1 cellular context compared by ENCODE assay signal in the genomic region with DNA sequence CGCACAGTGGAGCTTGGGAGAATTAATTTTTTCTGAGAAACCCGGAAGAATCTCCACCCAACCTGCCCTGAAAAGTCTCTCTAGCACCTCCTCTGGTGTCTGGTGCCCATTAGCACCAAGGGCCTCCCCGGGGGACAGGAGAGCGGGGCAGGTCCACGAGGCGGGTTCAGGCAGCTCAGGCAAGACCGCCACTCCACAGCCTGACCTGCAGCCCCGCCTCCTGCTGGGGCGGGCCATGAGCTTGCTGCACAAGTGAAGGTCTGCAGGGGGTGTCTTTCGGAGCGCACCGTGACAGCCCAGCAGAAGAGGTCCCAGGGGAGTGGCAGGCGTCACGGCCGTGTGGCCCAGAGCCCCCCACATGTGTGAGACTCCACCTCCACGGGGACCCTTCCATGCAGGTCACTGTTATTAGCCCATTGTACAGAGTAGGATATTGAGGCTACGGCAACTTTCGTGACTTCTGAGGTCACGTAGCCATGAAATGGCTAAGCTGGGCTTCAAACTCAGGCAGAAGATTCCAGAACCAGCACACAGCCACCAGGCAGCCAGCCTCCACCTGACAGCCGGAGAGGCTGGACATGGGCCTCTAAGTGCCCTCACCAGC.
TF ChIP-seq lines count a peak whose summit lies in the region.

No MANE protein-coding gene starts in this region.

TF ChIP-seq in GM12878, 131 proteins besides CTCF, POLR2A, EP300 and RAD21:
- no peak for TF ChIP-seq SMAD1 (IDR thresholded peaks at IDR 0.05; ENCODE audit: low read depth, partially characterized antibody)
- TF ChIP-seq, protein P1, sequence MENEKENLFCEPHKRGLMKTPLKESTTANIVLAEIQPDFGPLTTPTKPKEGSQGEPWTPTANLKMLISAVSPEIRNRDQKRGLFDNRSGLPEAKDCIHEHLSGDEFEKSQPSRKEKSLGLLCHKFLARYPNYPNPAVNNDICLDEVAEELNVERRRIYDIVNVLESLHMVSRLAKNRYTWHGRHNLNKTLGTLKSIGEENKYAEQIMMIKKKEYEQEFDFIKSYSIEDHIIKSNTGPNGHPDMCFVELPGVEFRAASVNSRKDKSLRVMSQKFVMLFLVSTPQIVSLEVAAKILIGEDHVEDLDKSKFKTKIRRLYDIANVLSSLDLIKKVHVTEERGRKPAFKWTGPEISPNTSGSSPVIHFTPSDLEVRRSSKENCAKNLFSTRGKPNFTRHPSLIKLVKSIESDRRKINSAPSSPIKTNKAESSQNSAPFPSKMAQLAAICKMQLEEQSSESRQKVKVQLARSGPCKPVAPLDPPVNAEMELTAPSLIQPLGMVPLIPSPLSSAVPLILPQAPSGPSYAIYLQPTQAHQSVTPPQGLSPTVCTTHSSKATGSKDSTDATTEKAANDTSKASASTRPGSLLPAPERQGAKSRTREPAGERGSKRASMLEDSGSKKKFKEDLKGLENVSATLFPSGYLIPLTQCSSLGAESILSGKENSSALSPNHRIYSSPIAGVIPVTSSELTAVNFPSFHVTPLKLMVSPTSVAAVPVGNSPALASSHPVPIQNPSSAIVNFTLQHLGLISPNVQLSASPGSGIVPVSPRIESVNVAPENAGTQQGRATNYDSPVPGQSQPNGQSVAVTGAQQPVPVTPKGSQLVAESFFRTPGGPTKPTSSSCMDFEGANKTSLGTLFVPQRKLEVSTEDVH (IDR thresholded peaks at IDR 0.05; ENCODE audit: low read depth, partially characterized antibody): no peak
- TF ChIP-seq, protein P2, sequence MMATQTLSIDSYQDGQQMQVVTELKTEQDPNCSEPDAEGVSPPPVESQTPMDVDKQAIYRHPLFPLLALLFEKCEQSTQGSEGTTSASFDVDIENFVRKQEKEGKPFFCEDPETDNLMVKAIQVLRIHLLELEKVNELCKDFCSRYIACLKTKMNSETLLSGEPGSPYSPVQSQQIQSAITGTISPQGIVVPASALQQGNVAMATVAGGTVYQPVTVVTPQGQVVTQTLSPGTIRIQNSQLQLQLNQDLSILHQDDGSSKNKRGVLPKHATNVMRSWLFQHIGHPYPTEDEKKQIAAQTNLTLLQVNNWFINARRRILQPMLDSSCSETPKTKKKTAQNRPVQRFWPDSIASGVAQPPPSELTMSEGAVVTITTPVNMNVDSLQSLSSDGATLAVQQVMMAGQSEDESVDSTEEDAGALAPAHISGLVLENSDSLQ (IDR thresholded peaks at IDR 0.05): no peak
- TF ChIP-seq RELA (IDR thresholded peaks at IDR 0.05; ENCODE audit: borderline replicate concordance, partially characterized antibody): no peak
- TF ChIP-seq CREM (IDR thresholded peaks at IDR 0.05; ENCODE audit: low read depth): no peak
- no peak for TF ChIP-seq IRF4 (IDR thresholded peaks at IDR 0.05; ENCODE audit: low read depth, low read length)
- TF ChIP-seq, protein P3, sequence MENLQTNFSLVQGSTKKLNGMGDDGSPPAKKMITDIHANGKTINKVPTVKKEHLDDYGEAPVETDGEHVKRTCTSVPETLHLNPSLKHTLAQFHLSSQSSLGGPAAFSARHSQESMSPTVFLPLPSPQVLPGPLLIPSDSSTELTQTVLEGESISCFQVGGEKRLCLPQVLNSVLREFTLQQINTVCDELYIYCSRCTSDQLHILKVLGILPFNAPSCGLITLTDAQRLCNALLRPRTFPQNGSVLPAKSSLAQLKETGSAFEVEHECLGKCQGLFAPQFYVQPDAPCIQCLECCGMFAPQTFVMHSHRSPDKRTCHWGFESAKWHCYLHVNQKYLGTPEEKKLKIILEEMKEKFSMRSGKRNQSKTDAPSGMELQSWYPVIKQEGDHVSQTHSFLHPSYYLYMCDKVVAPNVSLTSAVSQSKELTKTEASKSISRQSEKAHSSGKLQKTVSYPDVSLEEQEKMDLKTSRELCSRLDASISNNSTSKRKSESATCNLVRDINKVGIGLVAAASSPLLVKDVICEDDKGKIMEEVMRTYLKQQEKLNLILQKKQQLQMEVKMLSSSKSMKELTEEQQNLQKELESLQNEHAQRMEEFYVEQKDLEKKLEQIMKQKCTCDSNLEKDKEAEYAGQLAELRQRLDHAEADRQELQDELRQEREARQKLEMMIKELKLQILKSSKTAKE (IDR thresholded peaks at IDR 0.05; ENCODE audit: low read depth, poor library complexity, severe bottlenecking): no peak
- TF ChIP-seq, protein P4, sequence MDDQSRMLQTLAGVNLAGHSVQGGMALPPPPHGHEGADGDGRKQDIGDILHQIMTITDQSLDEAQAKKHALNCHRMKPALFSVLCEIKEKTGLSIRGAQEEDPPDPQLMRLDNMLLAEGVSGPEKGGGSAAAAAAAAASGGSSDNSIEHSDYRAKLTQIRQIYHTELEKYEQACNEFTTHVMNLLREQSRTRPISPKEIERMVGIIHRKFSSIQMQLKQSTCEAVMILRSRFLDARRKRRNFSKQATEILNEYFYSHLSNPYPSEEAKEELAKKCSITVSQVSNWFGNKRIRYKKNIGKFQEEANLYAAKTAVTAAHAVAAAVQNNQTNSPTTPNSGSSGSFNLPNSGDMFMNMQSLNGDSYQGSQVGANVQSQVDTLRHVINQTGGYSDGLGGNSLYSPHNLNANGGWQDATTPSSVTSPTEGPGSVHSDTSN (IDR thresholded peaks at IDR 0.05; ENCODE audit: insufficient replicate concordance, low read depth, low read length): no peak
- TF ChIP-seq FOXK2 (IDR thresholded peaks at IDR 0.05): no peak
- no peak for TF ChIP-seq CBFB (IDR thresholded peaks at IDR 0.05; ENCODE audit: low read depth)
- TF ChIP-seq PML (IDR thresholded peaks at IDR 0.05; ENCODE audit: low read length): no peak
- TF ChIP-seq, protein P5, sequence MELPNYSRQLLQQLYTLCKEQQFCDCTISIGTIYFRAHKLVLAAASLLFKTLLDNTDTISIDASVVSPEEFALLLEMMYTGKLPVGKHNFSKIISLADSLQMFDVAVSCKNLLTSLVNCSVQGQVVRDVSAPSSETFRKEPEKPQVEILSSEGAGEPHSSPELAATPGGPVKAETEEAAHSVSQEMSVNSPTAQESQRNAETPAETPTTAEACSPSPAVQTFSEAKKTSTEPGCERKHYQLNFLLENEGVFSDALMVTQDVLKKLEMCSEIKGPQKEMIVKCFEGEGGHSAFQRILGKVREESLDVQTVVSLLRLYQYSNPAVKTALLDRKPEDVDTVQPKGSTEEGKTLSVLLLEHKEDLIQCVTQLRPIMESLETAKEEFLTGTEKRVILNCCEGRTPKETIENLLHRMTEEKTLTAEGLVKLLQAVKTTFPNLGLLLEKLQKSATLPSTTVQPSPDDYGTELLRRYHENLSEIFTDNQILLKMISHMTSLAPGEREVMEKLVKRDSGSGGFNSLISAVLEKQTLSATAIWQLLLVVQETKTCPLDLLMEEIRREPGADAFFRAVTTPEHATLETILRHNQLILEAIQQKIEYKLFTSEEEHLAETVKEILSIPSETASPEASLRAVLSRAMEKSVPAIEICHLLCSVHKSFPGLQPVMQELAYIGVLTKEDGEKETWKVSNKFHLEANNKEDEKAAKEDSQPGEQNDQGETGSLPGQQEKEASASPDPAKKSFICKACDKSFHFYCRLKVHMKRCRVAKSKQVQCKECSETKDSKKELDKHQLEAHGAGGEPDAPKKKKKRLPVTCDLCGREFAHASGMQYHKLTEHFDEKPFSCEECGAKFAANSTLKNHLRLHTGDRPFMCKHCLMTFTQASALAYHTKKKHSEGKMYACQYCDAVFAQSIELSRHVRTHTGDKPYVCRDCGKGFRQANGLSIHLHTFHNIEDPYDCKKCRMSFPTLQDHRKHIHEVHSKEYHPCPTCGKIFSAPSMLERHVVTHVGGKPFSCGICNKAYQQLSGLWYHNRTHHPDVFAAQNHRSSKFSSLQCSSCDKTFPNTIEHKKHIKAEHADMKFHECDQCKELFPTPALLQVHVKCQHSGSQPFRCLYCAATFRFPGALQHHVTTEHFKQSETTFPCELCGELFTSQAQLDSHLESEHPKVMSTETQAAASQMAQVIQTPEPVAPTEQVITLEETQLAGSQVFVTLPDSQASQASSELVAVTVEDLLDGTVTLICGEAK (IDR thresholded peaks at IDR 0.05; ENCODE audit: borderline replicate concordance): no peak
- TF ChIP-seq RBBP5 (conservative IDR thresholded peaks at IDR 0.05): no peak
- no peak for TF ChIP-seq SREBF1 (IDR thresholded peaks at IDR 0.05; ENCODE audit: low read length)
- TF ChIP-seq CHD1 (IDR thresholded peaks at IDR 0.05; ENCODE audit: low read depth, low read length): no peak
- TF ChIP-seq, protein P6, sequence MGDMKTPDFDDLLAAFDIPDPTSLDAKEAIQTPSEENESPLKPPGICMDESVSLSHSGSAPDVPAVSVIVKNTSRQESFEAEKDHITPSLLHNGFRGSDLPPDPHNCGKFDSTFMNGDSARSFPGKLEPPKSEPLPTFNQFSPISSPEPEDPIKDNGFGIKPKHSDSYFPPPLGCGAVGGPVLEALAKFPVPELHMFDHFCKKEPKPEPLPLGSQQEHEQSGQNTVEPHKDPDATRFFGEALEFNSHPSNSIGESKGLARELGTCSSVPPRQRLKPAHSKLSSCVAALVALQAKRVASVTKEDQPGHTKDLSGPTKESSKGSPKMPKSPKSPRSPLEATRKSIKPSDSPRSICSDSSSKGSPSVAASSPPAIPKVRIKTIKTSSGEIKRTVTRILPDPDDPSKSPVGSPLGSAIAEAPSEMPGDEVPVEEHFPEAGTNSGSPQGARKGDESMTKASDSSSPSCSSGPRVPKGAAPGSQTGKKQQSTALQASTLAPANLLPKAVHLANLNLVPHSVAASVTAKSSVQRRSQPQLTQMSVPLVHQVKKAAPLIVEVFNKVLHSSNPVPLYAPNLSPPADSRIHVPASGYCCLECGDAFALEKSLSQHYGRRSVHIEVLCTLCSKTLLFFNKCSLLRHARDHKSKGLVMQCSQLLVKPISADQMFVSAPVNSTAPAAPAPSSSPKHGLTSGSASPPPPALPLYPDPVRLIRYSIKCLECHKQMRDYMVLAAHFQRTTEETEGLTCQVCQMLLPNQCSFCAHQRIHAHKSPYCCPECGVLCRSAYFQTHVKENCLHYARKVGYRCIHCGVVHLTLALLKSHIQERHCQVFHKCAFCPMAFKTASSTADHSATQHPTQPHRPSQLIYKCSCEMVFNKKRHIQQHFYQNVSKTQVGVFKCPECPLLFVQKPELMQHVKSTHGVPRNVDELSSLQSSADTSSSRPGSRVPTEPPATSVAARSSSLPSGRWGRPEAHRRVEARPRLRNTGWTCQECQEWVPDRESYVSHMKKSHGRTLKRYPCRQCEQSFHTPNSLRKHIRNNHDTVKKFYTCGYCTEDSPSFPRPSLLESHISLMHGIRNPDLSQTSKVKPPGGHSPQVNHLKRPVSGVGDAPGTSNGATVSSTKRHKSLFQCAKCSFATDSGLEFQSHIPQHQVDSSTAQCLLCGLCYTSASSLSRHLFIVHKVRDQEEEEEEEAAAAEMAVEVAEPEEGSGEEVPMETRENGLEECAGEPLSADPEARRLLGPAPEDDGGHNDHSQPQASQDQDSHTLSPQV (IDR thresholded peaks at IDR 0.05): no peak
TF ChIP-seq in GM12878: peak in this region for 0.
